ENCODE assay signal across 16 cellular contexts in the genomic region with DNA sequence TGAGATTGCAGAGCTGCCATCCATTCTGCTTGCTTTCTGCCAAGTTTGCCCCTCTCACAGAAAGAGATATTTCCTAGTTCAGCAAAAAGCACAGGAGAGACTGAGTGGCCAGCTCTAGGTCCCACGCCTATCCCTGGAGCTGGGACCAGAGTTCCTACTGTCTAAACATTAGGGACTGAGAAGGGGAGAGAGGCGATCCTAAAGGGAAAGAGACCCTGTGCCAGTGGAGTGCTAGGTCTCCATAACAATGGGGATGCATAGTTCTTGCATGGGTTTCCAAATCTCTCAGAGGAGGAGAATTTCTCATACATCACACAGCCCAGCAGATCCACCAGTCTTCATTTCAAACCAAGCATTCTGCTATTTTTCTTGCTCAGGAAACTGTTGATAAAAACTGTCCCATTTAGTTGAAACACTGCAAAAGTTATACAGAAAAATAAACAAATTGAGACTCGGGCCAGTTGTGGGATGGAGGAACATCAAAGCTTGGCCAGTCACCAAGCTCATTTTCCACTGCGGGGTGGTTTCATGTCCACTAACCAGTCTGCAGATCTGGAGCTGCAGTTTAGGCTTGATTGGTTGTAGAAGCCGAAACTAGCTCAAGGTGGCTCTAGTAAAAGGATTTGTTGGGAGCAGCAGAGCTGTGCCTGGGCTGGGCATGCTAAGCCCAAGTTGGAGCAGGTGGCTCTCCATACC.
"Had no signal": no experiment of that assay in that cellular context is flagged by ENCODE, and none has a peak within 500 bp of the region (broad histone marks: within the 10 kb centered on the region; RNA-seq: fewer than 3 reads in every experiment).

No MANE protein-coding gene starts in this region.

- DNase-seq: effector memory CD8-positive, alpha-beta T cell; heart left ventricle; hippocampal formation; kidney glomerular epithelial cell; naive thymus-derived CD8-positive, alpha-beta T cell; spleen; stimulated activated CD4-positive, alpha-beta T cell treated with anti-CD3 and anti-CD28 coated beads, Interleukin-15, amount 100 ng/mL, for 24 hours; stimulated activated CD4-positive, alpha-beta T cell treated with anti-CD3 and anti-CD28 coated beads, Interleukin-1b, Interleukin-23, amount 100 ng/mL, for 48 hours; stimulated activated CD4-positive, alpha-beta T cell treated with anti-CD3 and anti-CD28 coated beads, Interleukin-4, amount 100 ng/mL, for 4 hours; stimulated activated naive CD4-positive, alpha-beta T cell; stomach; substantia nigra; transverse colon had no signal

- H3K27ac Mint-ChIP-seq: dendritic cell treated with granulocyte-macrophage colony-stimulating factor and Interleukin-4, amounts not matched to agents 40 ng/mL and 50 ng/mL, for 4 days had no signal

- H3K4me3 ChIP-seq: heart left ventricle, spleen, stomach, thoracic aorta, transverse colon had no signal

- H3K36me3 ChIP-seq: heart left ventricle, stomach, thoracic aorta, transverse colon had no signal

- H3K9me3 Mint-ChIP-seq: neural crest cell had no signal

- H3K27ac ChIP-seq: heart left ventricle, spleen, stomach, thoracic aorta, transverse colon had no signal

- H3K27me3 Mint-ChIP-seq: dendritic cell treated with granulocyte-macrophage colony-stimulating factor and Interleukin-4, amounts not matched to agents 40 ng/mL and 50 ng/mL, for 4 days; effector memory CD8-positive, alpha-beta T cell; naive thymus-derived CD8-positive, alpha-beta T cell had no signal

- H3K27me3 ChIP-seq: heart left ventricle, spleen, stomach, transverse colon had no signal

- ATAC-seq: effector memory CD8-positive, alpha-beta T cell; naive thymus-derived CD8-positive, alpha-beta T cell had no signal

- H3K4me3 Mint-ChIP-seq: dendritic cell treated with granulocyte-macrophage colony-stimulating factor and Interleukin-4, amounts not matched to agents 40 ng/mL and 50 ng/mL, for 4 days; effector memory CD8-positive, alpha-beta T cell; neural crest cell had no signal

- H3K9me3 ChIP-seq: heart left ventricle, stomach, thoracic aorta, transverse colon had no signal
